ENCODE assay signal across 12 cellular contexts in genomic region chr16:16096161-16096857, GRCh38.
DNase-seq lines count a peak whose midpoint lies in the region; ATAC-seq and TF ChIP-seq lines count a peak whose summit lies in the region.
"Had no signal": no experiment of that assay in that cellular context is flagged by ENCODE, and none has a peak within 500 bp of the region (broad histone marks: within the 10 kb centered on the region; RNA-seq: fewer than 3 reads in every experiment).

No MANE protein-coding gene starts in this region.

- no peak overlapping the region for H3K4me3 ChIP-seq in mesenchymal stem cell (ENCODE audit: insufficient read depth in 1 of 2, low read depth in 1 of 2, low read length in 2 of 2)

- peaks cover 17% of the 10 kb centered on the region for H3K36me3 Mint-ChIP-seq in chondrocyte (ENCODE audit: low read depth)

- no peak overlapping the region for H2BK15ac ChIP-seq in mesenchymal stem cell (ENCODE audit: low read depth, poor library complexity, severe bottlenecking)

- no peak overlapping the region for H3K18ac ChIP-seq in mesenchymal stem cell (ENCODE audit: low read depth in 1 of 2, low read length in 2 of 2)

- no peak overlapping the region for H2BK120ac ChIP-seq in mesenchymal stem cell (ENCODE audit: low read depth, low read length)

- H3K9me3 Mint-ChIP-seq in chondrocyte (ENCODE audit: low read depth): no peaks in the 10 kb centered on the region
- H3K9me3 Mint-ChIP-seq: natural killer cell treated with Interleukin-12 subunit alpha and Interleukin-12 subunit beta and Interleukin-15 and Interleukin-18, amount 100 ng/mL, for 72 hours; stimulated activated memory B cell treated with anti-CD40 and anti-IgM and Interleukin-4, amounts not matched to agents 10 μg/mL and 1 μg/mL and 100 μg/mL, for 72 hours; T-cell had no signal

- H3K79me1 ChIP-seq in mesenchymal stem cell (replicated peaks; ENCODE audit: low read length, poor library complexity, severe bottlenecking): peaks cover 9% of the 10 kb centered on the region

- H2AK5ac ChIP-seq in mesenchymal stem cell (ENCODE audit: low read length, severe bottlenecking): no peak overlapping the region

- H3K27me3 ChIP-seq in mesenchymal stem cell (ENCODE audit: control insufficient read depth in 1 of 2, insufficient read depth in 1 of 2, low read length in 2 of 2): no peaks in the 10 kb centered on the region

- ATAC-seq in HG03159 (IDR thresholded peaks at IDR 0.05; ENCODE audit: unreplicated experiment): no peak
- ATAC-seq: natural killer cell treated with Interleukin-12 subunit alpha and Interleukin-12 subunit beta and Interleukin-15 and Interleukin-18, amount 100 ng/mL, for 72 hours; stimulated activated memory B cell treated with anti-CD40 and anti-IgM and Interleukin-4, amounts not matched to agents 10 μg/mL and 1 μg/mL and 100 μg/mL, for 72 hours; T-cell had no signal

- 76% methylated on average over 11 of the region's 12 CpGs for WGBS in mesenchymal stem cell

- TF ChIP-seq CTCF in chondrocyte (IDR thresholded peaks at IDR 0.05): peak; percentile 77

- H3K4me3 Mint-ChIP-seq in chondrocyte (ENCODE audit: unreplicated experiment): peak overlapping the region; percentile 14
- H3K4me3 Mint-ChIP-seq: natural killer cell treated with Interleukin-12 subunit alpha and Interleukin-12 subunit beta and Interleukin-15 and Interleukin-18, amount 100 ng/mL, for 72 hours; stimulated activated memory B cell treated with anti-CD40 and anti-IgM and Interleukin-4, amounts not matched to agents 10 μg/mL and 1 μg/mL and 100 μg/mL, for 72 hours; T-cell had no signal

- peak overlapping the region; percentile 66 for H3K9ac ChIP-seq in mesenchymal stem cell (ENCODE audit: low read length)

- H3K27ac Mint-ChIP-seq in chondrocyte (ENCODE audit: unreplicated experiment): peak overlapping the region; percentile 82
- H3K27ac Mint-ChIP-seq: natural killer cell treated with Interleukin-12 subunit alpha and Interleukin-12 subunit beta and Interleukin-15 and Interleukin-18, amount 100 ng/mL, for 72 hours; stimulated activated memory B cell treated with anti-CD40 and anti-IgM and Interleukin-4, amounts not matched to agents 10 μg/mL and 1 μg/mL and 100 μg/mL, for 72 hours had no signal

- no peaks in the 10 kb centered on the region for H3K9me3 ChIP-seq in mesenchymal stem cell (ENCODE audit: control insufficient read depth, low read length)

- H3K4me1 Mint-ChIP-seq in chondrocyte (ENCODE audit: low read depth): peaks cover 41% of the 10 kb centered on the region
- H3K4me1 Mint-ChIP-seq: T-cell had no signal

- no peak overlapping the region for H3K4ac ChIP-seq in mesenchymal stem cell (ENCODE audit: low read depth in 1 of 2, low read length in 2 of 2)

- no peak overlapping the region for H4K8ac ChIP-seq in mesenchymal stem cell (ENCODE audit: low read length)

- peaks cover 34 to 50% of the 10 kb centered on the region in 2 experiments for H3K36me3 ChIP-seq in mesenchymal stem cell (ENCODE audit: control insufficient read depth in 1 of 2, insufficient read depth in 2 of 2, low read depth in 1 of 2, low read length in 2 of 2)

- H2AFZ ChIP-seq in mesenchymal stem cell (ENCODE audit: low read depth, low read length): no peak overlapping the region

- DNase-seq in NCI-H2029 (lab: John Stamatoyannopoulos, UW): peak; percentile 6
- DNase-seq in NCI-H2029 treated with DMSO at 0.1 percent for 48 hours (lab: John Stamatoyannopoulos, UW): no peak
- no peak for DNase-seq in chondrocyte (ENCODE audit: low spot score)
- peak; percentile 33 for DNase-seq in mesenchymal stem cell
- DNase-seq in ureter (ENCODE audit: low spot score): peak; percentile 79
- no peak for DNase-seq in activated CD4-positive, alpha-beta T cell treated with anti-CD3 and anti-CD28 coated beads for 1 hour
- DNase-seq in stimulated activated naive CD4-positive, alpha-beta T cell treated with Interleukin-2 at 50 U/mL for 16 hours (lab: John Stamatoyannopoulos, UW): no peak
- DNase-seq: AML-193, T-cell had no signal

- H2BK5ac ChIP-seq in mesenchymal stem cell (ENCODE audit: low read depth, low read length, poor library complexity, severe bottlenecking): no peak overlapping the region

- no peak overlapping the region for H3K23ac ChIP-seq in mesenchymal stem cell (ENCODE audit: low read length in 2 of 2)

- H3K4me2 ChIP-seq in mesenchymal stem cell (ENCODE audit: low read length, poor library complexity, severe bottlenecking): no peak overlapping the region

- peaks cover 21% of the 10 kb centered on the region for H3K4me1 ChIP-seq in mesenchymal stem cell (ENCODE audit: control insufficient read depth, insufficient read depth, low read depth, low read length)

- no peak overlapping the region for H2BK12ac ChIP-seq in mesenchymal stem cell (ENCODE audit: low read length in 2 of 2)

- no peak overlapping the region for H4K91ac ChIP-seq in mesenchymal stem cell (ENCODE audit: low read length)

- H3K14ac ChIP-seq in mesenchymal stem cell (ENCODE audit: low read length in 2 of 2): no peak overlapping the region

- peak overlapping the region; percentile 16 for H3K27ac ChIP-seq in mesenchymal stem cell (ENCODE audit: low read length, poor library complexity, severe bottlenecking)

- no peaks in the 10 kb centered on the region for H3K27me3 Mint-ChIP-seq in chondrocyte (ENCODE audit: low read depth)
- H3K27me3 Mint-ChIP-seq: natural killer cell treated with Interleukin-12 subunit alpha and Interleukin-12 subunit beta and Interleukin-15 and Interleukin-18, amount 100 ng/mL, for 72 hours; stimulated activated memory B cell treated with anti-CD40 and anti-IgM and Interleukin-4, amounts not matched to agents 10 μg/mL and 1 μg/mL and 100 μg/mL, for 72 hours; T-cell had no signal

Comparison
In these comparisons a context has a peak if more than half of its experiments do, and no peak if none do; other contexts are left out.
1. DNase-seq: peak in NCI-H2029 (single experiment), mesenchymal stem cell (single experiment) and ureter (single experiment); none in NCI-H2029 treated with DMSO at 0.1 percent for 48 hours (single experiment), chondrocyte (single experiment), activated CD4-positive, alpha-beta T cell treated with anti-CD3 and anti-CD28 coated beads for 1 hour (single experiment) and stimulated activated naive CD4-positive, alpha-beta T cell treated with Interleukin-2 at 50 U/mL for 16 hours (single experiment).